In the genomic region with DNA sequence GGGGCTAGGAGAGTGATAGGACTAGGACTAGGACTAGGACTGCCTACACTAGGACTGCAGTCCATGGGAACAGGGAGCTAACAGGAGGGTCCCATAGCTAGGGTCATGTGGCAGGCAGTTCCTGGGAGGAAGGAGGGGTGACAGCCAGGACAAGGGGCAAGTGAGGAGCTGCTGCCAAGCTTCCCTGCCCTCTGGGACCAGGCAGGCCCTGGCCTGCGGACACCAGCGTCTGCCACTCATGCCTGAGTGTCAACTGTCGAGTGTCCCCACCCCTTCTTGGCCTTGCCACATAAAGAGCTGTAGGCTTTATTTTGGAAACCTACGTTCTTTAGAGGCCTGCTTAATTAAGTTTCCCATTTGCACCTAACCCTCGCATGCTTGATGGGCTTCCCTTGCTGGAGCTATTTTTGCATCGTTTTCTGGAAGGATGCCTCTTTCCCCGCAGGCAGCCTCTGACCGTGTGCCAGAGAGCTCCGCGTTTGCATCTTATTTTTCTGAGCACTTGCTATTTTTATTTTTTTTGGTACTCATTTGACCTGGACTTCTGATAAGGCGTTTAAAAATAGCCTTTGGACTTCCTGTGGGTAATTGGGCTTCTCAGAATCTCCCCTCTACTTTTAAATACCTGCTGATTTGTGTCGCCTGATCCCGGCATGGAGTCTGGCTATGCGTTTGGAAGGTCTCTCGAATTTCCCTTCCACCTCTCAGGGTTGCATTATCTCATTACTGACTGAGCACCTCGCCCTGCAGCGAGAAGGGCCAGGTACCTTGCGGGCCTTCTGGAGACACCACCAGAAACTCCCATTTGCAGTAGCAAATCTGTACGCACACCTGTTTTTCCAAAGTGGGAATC, we compare ENCODE assay signal across 2 cellular contexts.
TF ChIP-seq lines count a peak whose summit lies in the region.

No MANE protein-coding gene starts in this region.

TF ChIP-seq in SK-N-SH, 30 proteins besides CTCF, POLR2A, EP300 and RAD21:
- TF ChIP-seq, protein P1, sequence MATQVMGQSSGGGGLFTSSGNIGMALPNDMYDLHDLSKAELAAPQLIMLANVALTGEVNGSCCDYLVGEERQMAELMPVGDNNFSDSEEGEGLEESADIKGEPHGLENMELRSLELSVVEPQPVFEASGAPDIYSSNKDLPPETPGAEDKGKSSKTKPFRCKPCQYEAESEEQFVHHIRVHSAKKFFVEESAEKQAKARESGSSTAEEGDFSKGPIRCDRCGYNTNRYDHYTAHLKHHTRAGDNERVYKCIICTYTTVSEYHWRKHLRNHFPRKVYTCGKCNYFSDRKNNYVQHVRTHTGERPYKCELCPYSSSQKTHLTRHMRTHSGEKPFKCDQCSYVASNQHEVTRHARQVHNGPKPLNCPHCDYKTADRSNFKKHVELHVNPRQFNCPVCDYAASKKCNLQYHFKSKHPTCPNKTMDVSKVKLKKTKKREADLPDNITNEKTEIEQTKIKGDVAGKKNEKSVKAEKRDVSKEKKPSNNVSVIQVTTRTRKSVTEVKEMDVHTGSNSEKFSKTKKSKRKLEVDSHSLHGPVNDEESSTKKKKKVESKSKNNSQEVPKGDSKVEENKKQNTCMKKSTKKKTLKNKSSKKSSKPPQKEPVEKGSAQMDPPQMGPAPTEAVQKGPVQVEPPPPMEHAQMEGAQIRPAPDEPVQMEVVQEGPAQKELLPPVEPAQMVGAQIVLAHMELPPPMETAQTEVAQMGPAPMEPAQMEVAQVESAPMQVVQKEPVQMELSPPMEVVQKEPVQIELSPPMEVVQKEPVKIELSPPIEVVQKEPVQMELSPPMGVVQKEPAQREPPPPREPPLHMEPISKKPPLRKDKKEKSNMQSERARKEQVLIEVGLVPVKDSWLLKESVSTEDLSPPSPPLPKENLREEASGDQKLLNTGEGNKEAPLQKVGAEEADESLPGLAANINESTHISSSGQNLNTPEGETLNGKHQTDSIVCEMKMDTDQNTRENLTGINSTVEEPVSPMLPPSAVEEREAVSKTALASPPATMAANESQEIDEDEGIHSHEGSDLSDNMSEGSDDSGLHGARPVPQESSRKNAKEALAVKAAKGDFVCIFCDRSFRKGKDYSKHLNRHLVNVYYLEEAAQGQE (IDR thresholded peaks at IDR 0.05; ENCODE audit: low read depth, low read length): no peak
- TF ChIP-seq, protein P2, sequence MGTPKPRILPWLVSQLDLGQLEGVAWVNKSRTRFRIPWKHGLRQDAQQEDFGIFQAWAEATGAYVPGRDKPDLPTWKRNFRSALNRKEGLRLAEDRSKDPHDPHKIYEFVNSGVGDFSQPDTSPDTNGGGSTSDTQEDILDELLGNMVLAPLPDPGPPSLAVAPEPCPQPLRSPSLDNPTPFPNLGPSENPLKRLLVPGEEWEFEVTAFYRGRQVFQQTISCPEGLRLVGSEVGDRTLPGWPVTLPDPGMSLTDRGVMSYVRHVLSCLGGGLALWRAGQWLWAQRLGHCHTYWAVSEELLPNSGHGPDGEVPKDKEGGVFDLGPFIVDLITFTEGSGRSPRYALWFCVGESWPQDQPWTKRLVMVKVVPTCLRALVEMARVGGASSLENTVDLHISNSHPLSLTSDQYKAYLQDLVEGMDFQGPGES (IDR thresholded peaks at IDR 0.05; ENCODE audit: low read depth, low read length): no peak
- TF ChIP-seq MEF2A (IDR thresholded peaks at IDR 0.05; ENCODE audit: borderline replicate concordance, low read depth): no peak
- TF ChIP-seq, protein P3, sequence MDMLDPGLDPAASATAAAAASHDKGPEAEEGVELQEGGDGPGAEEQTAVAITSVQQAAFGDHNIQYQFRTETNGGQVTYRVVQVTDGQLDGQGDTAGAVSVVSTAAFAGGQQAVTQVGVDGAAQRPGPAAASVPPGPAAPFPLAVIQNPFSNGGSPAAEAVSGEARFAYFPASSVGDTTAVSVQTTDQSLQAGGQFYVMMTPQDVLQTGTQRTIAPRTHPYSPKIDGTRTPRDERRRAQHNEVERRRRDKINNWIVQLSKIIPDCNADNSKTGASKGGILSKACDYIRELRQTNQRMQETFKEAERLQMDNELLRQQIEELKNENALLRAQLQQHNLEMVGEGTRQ (IDR thresholded peaks at IDR 0.05; ENCODE audit: borderline replicate concordance, low read depth, low read length): no peak
- TF ChIP-seq, protein P4, sequence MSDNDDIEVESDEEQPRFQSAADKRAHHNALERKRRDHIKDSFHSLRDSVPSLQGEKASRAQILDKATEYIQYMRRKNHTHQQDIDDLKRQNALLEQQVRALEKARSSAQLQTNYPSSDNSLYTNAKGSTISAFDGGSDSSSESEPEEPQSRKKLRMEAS (IDR thresholded peaks at IDR 0.05; ENCODE audit: low read depth): no peak
- TF ChIP-seq SIN3A (IDR thresholded peaks at IDR 0.05; ENCODE audit: borderline replicate concordance, low read depth, low read length): no peak
- TF ChIP-seq, protein P5, sequence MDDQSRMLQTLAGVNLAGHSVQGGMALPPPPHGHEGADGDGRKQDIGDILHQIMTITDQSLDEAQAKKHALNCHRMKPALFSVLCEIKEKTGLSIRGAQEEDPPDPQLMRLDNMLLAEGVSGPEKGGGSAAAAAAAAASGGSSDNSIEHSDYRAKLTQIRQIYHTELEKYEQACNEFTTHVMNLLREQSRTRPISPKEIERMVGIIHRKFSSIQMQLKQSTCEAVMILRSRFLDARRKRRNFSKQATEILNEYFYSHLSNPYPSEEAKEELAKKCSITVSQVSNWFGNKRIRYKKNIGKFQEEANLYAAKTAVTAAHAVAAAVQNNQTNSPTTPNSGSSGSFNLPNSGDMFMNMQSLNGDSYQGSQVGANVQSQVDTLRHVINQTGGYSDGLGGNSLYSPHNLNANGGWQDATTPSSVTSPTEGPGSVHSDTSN (IDR thresholded peaks at IDR 0.05): no peak

TF ChIP-seq in SK-N-SH treated with all-trans-retinoic acid at 6 μM for 48 hours, 23 proteins besides CTCF, POLR2A, EP300 and RAD21 (continued from another document):
- TF ChIP-seq, protein P6, sequence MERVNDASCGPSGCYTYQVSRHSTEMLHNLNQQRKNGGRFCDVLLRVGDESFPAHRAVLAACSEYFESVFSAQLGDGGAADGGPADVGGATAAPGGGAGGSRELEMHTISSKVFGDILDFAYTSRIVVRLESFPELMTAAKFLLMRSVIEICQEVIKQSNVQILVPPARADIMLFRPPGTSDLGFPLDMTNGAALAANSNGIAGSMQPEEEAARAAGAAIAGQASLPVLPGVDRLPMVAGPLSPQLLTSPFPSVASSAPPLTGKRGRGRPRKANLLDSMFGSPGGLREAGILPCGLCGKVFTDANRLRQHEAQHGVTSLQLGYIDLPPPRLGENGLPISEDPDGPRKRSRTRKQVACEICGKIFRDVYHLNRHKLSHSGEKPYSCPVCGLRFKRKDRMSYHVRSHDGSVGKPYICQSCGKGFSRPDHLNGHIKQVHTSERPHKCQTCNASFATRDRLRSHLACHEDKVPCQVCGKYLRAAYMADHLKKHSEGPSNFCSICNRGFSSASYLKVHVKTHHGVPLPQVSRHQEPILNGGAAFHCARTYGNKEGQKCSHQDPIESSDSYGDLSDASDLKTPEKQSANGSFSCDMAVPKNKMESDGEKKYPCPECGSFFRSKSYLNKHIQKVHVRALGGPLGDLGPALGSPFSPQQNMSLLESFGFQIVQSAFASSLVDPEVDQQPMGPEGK (CRISPR knock-in tag; IDR thresholded peaks at IDR 0.05; ENCODE audit: borderline replicate concordance): no peak
- TF ChIP-seq, protein P7, sequence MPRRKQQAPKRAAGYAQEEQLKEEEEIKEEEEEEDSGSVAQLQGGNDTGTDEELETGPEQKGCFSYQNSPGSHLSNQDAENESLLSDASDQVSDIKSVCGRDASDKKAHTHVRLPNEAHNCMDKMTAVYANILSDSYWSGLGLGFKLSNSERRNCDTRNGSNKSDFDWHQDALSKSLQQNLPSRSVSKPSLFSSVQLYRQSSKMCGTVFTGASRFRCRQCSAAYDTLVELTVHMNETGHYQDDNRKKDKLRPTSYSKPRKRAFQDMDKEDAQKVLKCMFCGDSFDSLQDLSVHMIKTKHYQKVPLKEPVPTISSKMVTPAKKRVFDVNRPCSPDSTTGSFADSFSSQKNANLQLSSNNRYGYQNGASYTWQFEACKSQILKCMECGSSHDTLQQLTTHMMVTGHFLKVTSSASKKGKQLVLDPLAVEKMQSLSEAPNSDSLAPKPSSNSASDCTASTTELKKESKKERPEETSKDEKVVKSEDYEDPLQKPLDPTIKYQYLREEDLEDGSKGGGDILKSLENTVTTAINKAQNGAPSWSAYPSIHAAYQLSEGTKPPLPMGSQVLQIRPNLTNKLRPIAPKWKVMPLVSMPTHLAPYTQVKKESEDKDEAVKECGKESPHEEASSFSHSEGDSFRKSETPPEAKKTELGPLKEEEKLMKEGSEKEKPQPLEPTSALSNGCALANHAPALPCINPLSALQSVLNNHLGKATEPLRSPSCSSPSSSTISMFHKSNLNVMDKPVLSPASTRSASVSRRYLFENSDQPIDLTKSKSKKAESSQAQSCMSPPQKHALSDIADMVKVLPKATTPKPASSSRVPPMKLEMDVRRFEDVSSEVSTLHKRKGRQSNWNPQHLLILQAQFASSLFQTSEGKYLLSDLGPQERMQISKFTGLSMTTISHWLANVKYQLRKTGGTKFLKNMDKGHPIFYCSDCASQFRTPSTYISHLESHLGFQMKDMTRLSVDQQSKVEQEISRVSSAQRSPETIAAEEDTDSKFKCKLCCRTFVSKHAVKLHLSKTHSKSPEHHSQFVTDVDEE (CRISPR knock-in tag; IDR thresholded peaks at IDR 0.05): no peak
- no peak for TF ChIP-seq ZNF8 (CRISPR knock-in tag; IDR thresholded peaks at IDR 0.05)
- no peak for TF ChIP-seq ZNF70 (CRISPR knock-in tag; IDR thresholded peaks at IDR 0.05)
- TF ChIP-seq GLIS3 (CRISPR knock-in tag; IDR thresholded peaks at IDR 0.05): no peak
- no peak for TF ChIP-seq TCF4 (CRISPR knock-in tag; IDR thresholded peaks at IDR 0.05; ENCODE audit: borderline replicate concordance)
- TF ChIP-seq RARB (CRISPR knock-in tag; IDR thresholded peaks at IDR 0.05): no peak
- no peak for TF ChIP-seq ZNF565 (CRISPR knock-in tag; conservative IDR thresholded peaks at IDR 0.05; ENCODE audit: low read depth)
- TF ChIP-seq, protein P8, sequence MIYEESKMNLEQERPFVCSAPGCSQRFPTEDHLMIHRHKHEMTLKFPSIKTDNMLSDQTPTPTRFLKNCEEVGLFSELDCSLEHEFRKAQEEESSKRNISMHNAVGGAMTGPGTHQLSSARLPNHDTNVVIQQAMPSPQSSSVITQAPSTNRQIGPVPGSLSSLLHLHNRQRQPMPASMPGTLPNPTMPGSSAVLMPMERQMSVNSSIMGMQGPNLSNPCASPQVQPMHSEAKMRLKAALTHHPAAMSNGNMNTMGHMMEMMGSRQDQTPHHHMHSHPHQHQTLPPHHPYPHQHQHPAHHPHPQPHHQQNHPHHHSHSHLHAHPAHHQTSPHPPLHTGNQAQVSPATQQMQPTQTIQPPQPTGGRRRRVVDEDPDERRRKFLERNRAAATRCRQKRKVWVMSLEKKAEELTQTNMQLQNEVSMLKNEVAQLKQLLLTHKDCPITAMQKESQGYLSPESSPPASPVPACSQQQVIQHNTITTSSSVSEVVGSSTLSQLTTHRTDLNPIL (CRISPR knock-in tag; IDR thresholded peaks at IDR 0.05; ENCODE audit: low read depth): no peak
- no peak for TF ChIP-seq ARNTL (CRISPR knock-in tag; IDR thresholded peaks at IDR 0.05; ENCODE audit: borderline replicate concordance, low read depth)
- no peak for TF ChIP-seq ZFP3 (CRISPR knock-in tag; IDR thresholded peaks at IDR 0.05)
- TF ChIP-seq OSR1 (CRISPR knock-in tag; IDR thresholded peaks at IDR 0.05): no peak
- TF ChIP-seq ZFP30 (CRISPR knock-in tag; IDR thresholded peaks at IDR 0.05): no peak
